8 cellular contexts compared by ENCODE assay signal in genomic region chr17:79844869-79845600, GRCh38. TPM values are rescaled to one million over a fixed set of nuclear protein-coding genes. Genes with fewer than 3 reads are reported as not detected.
DNase-seq lines count a peak whose midpoint lies in the region; ATAC-seq, FAIRE-seq and TF ChIP-seq lines count a peak whose summit lies in the region.

No MANE protein-coding gene starts in this region.

- intact Hi-C loops in GM12878 (cut with micrococcal nuclease; ENCODE audit: unreplicated experiment) = loop anchor here (5.0 to 10.0 kb wide), 2 partner anchors 77 to 130 kb away; no protein-coding TSS in a partner anchor

- H2AFZ ChIP-seq in GM12878 (ENCODE audit: control insufficient read depth, low read depth, low read length) = no peak overlapping the region

- H3K36me3 ChIP-seq in GM12878 (ENCODE audit: control insufficient read depth in 2 of 2, insufficient read depth in 2 of 2, low read length in 1 of 2) = no peaks in the 10 kb centered on the region

- DNase-seq in AG08395 (ENCODE audit: low spot score) (peak; percentile 65), RPMI7951 (ENCODE audit: low read depth) (peak; percentile 41), GM12878 (ENCODE audit: low read depth, low spot score) (no peak), iris pigment epithelial cell (ENCODE audit: low read depth) (peak; percentile 22)
- DNase-seq in stimulated activated CD4-positive, alpha-beta T cell treated with anti-CD3 and anti-CD28 coated beads, Interleukin-1b, Interleukin-23, amount 100 ng/mL, for 48 hours = peak; percentile 35

- TF ChIP-seq RAD21 in GM12878 (IDR thresholded peaks at IDR 0.05; ENCODE audit: insufficient read depth, low read depth, low read length) = peak; percentile 59

- TF ChIP-seq POLR2A in GM12878 (IDR thresholded peaks at IDR 0.05; ENCODE audit: low read depth, low read length) = no peak

- TF ChIP-seq CTCF in GM12873 (IDR thresholded peaks at IDR 0.05; ENCODE audit: insufficient read depth, low read depth, low read length, missing control alignments) (peak; percentile 74), GM12878 (IDR thresholded peaks at IDR 0.05 in 2 of 3, conservative IDR thresholded peaks at IDR 0.05 in 1 of 3; ENCODE audit: control insufficient read depth in 2 of 3, extremely low read depth in 1 of 3, insufficient read depth in 1 of 3, low read depth in 3 of 3, low read length in 3 of 3) (peak; percentile 42 to 92 (median 70); a peak in 5 of 6 replicates)

- no peaks in the 10 kb centered on the region for H3K79me2 ChIP-seq in GM12878 (ENCODE audit: control insufficient read depth, insufficient read depth, low read length)

- BruUV-seq in GM12878 (replicated peaks; lab: Mats Ljungman, UMichigan) = no TSS peak

- ATAC-seq in GM12878 (peak; percentile 89), HG03378 (IDR thresholded peaks at IDR 0.05; ENCODE audit: unreplicated experiment) (no peak), HG02973 (IDR thresholded peaks at IDR 0.05; ENCODE audit: unreplicated experiment) (no peak)

- in situ Hi-C loops in GM12878 (cut with MboI) = loop anchor here (5.0 kb wide), 1 partner anchor 38 kb away; no protein-coding TSS in a partner anchor

- no peak overlapping the region for H3K27ac ChIP-seq in GM12878 (ENCODE audit: control insufficient read depth, insufficient read depth)

- SMC1A ChIA-PET in GM12878 (lab: Charles Lee; ENCODE audit: uncharacterized antibody, unreplicated experiment) = interaction anchor here (1.1 to 2.0 kb wide), 2 partner anchors 12 to 126 kb away, joined by 3 to 5 read pairs; no protein-coding TSS in a partner anchor

- TF ChIP-seq EP300 in GM12878 (IDR thresholded peaks at IDR 0.05; ENCODE audit: borderline replicate concordance in 1 of 2, control insufficient read depth in 1 of 2, low read depth in 2 of 2, low read length in 2 of 2) = no peak

- POLR2A ChIA-PET in GM12878 (lab: Charles Lee) = no interaction called here

- no peaks in the 10 kb centered on the region; the same call in 2 of the 3 replicates for H3K9me3 ChIP-seq in GM12878 (replicated peaks; ENCODE audit: control insufficient read depth, insufficient read depth, low read length)

- peaks cover 22 to 45% of the 10 kb centered on the region in 2 experiments for H3K27me3 ChIP-seq in GM12878 (replicated peaks in 1 of 2; ENCODE audit: control insufficient read depth in 2 of 2, insufficient read depth in 2 of 2, low read length in 1 of 2)

- H3K4me2 ChIP-seq in GM12878 (ENCODE audit: control insufficient read depth, insufficient read depth) = no peak overlapping the region

- no peak for FAIRE-seq in GM12878 (lab: Jason Lieb, UNC)

- no peak overlapping the region for H3K4me3 ChIP-seq in GM12878

- RAD21 ChIA-PET in GM12878 (lab: Charles Lee; ENCODE audit: unreplicated experiment) = interaction anchor here (0.9 to 1.8 kb wide), 4 partner anchors 33 to 126 kb away, joined by 3 to 5 read pairs (median 4); no protein-coding TSS in a partner anchor

- H3K4me1 ChIP-seq in GM12878 (ENCODE audit: control insufficient read depth, insufficient read depth, low read length) = peaks cover 8% of the 10 kb centered on the region

- H3K9ac ChIP-seq in GM12878 (ENCODE audit: control insufficient read depth, insufficient read depth, low read length) = no peak overlapping the region

- CTCF ChIA-PET in GM12878 (lab: Yijun Ruan, JAX) = interaction anchor here (0.6 to 1.8 kb wide), 11 partner anchors 10 to 130 kb away, joined by 3 to 10 read pairs (median 3); partner anchors contain the start of gene CBX2

- no peaks in the 10 kb centered on the region for H4K20me1 ChIP-seq in GM12878 (ENCODE audit: control insufficient read depth, insufficient read depth)

- WGBS in GM12878 (ENCODE audit: insufficient coverage, insufficient replicate concordance, low lambda C conversion rate, missing lambda C conversion rate) = 4% methylated on average over 35 of the region's 38 CpGs

TF ChIP-seq in GM12878, 131 proteins besides CTCF, POLR2A, EP300 and RAD21:
- no peak for TF ChIP-seq HCFC1 (IDR thresholded peaks at IDR 0.05; ENCODE audit: low read length)
- TF ChIP-seq SMC3 (IDR thresholded peaks at IDR 0.05; ENCODE audit: borderline replicate concordance, low read length) = peak; percentile 30

RNA-seq across cellular contexts. Expression of gene CBX4, which starts 5.8 kb away (rescaled TPM):
- 10.8 and 11.8 TPM in 2 replicates for total RNA-seq in RPMI7951 (2014; rRNA removed; shearing (Covaris generic))
- total RNA-seq in GM12878 (2013; cell fraction: nucleolus; rRNA removed) = 12.4 and 13.3 TPM in 2 replicates
- total RNA-seq in GM12878 (2014; rRNA removed) (14.5 and 15.5 TPM in 2 replicates), GM12878 (2014; rRNA removed; fragmentation: Illumina TruSeq; extraction: Trizol) (4.3 and 4.6 TPM in 2 replicates), GM12878 (2021) (23.1 and 24.6 TPM in 2 replicates)
- 3.0 TPM for polyA plus RNA-seq in GM12878 (2011; ENCODE audit: low read depth)
- polyA plus RNA-seq in GM12878 (2011; rRNA removed) (9.1 and 11.3 TPM in 2 replicates), GM12878 (2014; fragmentation: Illumina TruSeq; extraction: Trizol) (1.7 and 4.2 TPM in 2 replicates), GM12878 (2014; fragmentation: Nextera tagmentation; extraction: Ambion mirVana) (1 to 10 TPM in 1 of 2 experiments, under 1 TPM in 1; 0.69 to 1.2 TPM), GM12878 (2014; rRNA removed) (19.6 and 20.4 TPM in 2 replicates), GM12878 (2016; fragmentation: Nextera tagmentation; extraction: Ambion mirVana) (1 to 10 TPM; 1.6 to 1.8 TPM)
- 10.8 and 17.6 TPM in 2 replicates for polyA plus RNA-seq in GM12878 (2011; cell fraction: cytosol; rRNA removed)
- polyA plus RNA-seq in GM12878 (2011; cell fraction: nucleus; rRNA removed) = 40.0 and 48.6 TPM in 2 replicates
- polyA plus RNA-seq in GM12878 (2012) = 12.7 and 18.0 TPM in 2 replicates
- 5.6 and 15.7 TPM in 2 replicates for polyA minus RNA-seq in GM12878 (2011; rRNA and poly(A)+ RNA removed)
- 13.2 and 17.0 TPM in 2 replicates for polyA minus RNA-seq in GM12878 (2011; cell fraction: cytosol; rRNA and poly(A)+ RNA removed)
- 11.6 and 17.4 TPM in 2 replicates for polyA minus RNA-seq in GM12878 (2011; cell fraction: nucleus; rRNA and poly(A)+ RNA removed)

RNA-seq across cellular contexts. Expression of gene CBX8, which starts 48.2 kb away (rescaled TPM):
- 3.8 and 5.8 TPM in 2 replicates for total RNA-seq in RPMI7951 (2014; rRNA removed; shearing (Covaris generic))
- 3.7 and 4.0 TPM in 2 replicates for total RNA-seq in GM12878 (2013; cell fraction: nucleolus; rRNA removed)
- total RNA-seq in GM12878 (2014; rRNA removed) (1.6 and 1.9 TPM in 2 replicates), GM12878 (2014; rRNA removed; fragmentation: Illumina TruSeq; extraction: Trizol) (1.5 and 1.9 TPM in 2 replicates), GM12878 (2021) (6.3 and 6.7 TPM in 2 replicates)
- polyA plus RNA-seq in GM12878 (2011; ENCODE audit: low read depth) = 0.80 TPM
- polyA plus RNA-seq in GM12878 (2011; rRNA removed) (0.35 and 0.64 TPM in 2 replicates), GM12878 (2014; fragmentation: Illumina TruSeq; extraction: Trizol) (0.57 and 1.2 TPM in 2 replicates), GM12878 (2014; fragmentation: Nextera tagmentation; extraction: Ambion mirVana) (under 1 TPM; 0.03 to 0.16 TPM), GM12878 (2014; rRNA removed) (1.9 and 2.1 TPM in 2 replicates), GM12878 (2016; fragmentation: Nextera tagmentation; extraction: Ambion mirVana) (1 to 10 TPM; 2.1 to 3.4 TPM)
- 1.4 and 1.6 TPM in 2 replicates for polyA plus RNA-seq in GM12878 (2011; cell fraction: cytosol; rRNA removed)
- polyA plus RNA-seq in GM12878 (2011; cell fraction: nucleus; rRNA removed) = 2.8 and 6.6 TPM in 2 replicates
- polyA plus RNA-seq in GM12878 (2012) = 1.8 and 3.9 TPM in 2 replicates
- polyA minus RNA-seq in GM12878 (2011; rRNA and poly(A)+ RNA removed) = 0.59 and 0.67 TPM in 2 replicates
- 1.2 TPM in 2 replicates for polyA minus RNA-seq in GM12878 (2011; cell fraction: cytosol; rRNA and poly(A)+ RNA removed)
- polyA minus RNA-seq in GM12878 (2011; cell fraction: nucleus; rRNA and poly(A)+ RNA removed) = 0.48 and 0.86 TPM in 2 replicates
